In the genomic region with DNA sequence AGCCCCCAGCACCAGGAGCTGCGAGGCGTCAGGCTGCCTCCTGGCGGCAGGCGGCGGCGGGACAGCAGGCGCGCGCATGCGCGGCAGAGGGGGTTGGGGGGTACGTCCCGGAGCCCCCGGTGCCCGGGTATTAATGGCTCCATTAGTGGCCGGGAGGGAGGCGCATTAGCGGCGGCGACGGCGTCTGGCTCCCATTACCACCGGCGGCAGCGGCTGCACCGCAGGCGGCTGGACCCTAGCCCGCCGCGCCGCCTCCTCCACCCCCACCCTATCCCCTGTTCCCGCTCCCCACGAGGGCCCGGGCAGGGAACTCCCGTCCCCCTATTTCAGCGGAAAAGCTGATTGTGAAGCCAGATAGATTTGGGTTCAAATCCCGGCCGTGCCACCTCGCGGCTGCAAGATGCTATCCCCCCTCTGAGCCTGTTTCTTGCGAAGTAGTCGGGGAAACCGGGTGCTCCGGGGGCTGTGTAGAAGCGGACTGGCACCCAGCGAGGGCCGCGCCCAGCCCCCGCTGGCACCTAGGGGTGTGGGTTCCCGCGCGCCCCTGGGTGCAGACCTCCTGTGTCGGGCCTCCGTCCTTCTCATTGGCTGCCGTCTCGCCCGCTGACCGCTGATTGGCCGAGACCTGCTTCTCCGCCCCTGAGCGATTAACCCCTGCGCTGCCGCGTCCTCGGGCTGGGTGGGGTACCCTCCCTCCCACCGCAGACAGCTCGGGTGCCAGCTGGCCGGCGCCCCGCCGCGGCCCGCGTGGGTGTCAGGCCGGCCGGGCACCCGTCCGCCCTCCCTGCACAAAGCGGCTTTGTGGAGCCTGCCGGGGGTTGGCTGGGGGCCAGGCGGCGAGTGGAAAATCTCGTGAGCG, we compare ENCODE assay signal across 8 cellular contexts. TPM values are rescaled to one million over a fixed set of nuclear protein-coding genes. Genes with fewer than 3 reads are reported as not detected.
DNase-seq lines count a peak whose midpoint lies in the region; ATAC-seq and TF ChIP-seq lines count a peak whose summit lies in the region.

No MANE protein-coding gene starts in this region.

- CTCF ChIA-PET in CD8-positive, alpha-beta memory T cell (lab: Charles Lee) = interaction anchor here (0.8 to 5.9 kb wide), 25 partner anchors 9 to 204 kb away, joined by 3 to 72 read pairs (median 4); a partner anchor contains a TSS

- peak overlapping the region; percentile 80 to 98 (median 93) for H3K4me3 Mint-ChIP-seq in CD8-positive, alpha-beta memory T cell

- no peaks in the 10 kb centered on the region for H3K9me3 ChIP-seq in CD8-positive, alpha-beta memory T cell (ENCODE audit: low read length)
- H3K9me3 ChIP-seq in MG63 (no peaks in the 10 kb centered on the region), SJSA1 (replicated peaks) (0 out of 2 replicates have a peak, but pooled peaks cover 2% of the 10 kb centered on the region)

- peaks cover 33 to 46% (median 44%) of the 10 kb centered on the region in 3 donors for H3K4me1 Mint-ChIP-seq in CD8-positive, alpha-beta memory T cell

- peak overlapping the region; percentile 77 for H3K27ac ChIP-seq in CD8-positive, alpha-beta memory T cell (ENCODE audit: low read depth, low read length)
- H3K27ac ChIP-seq in SJSA1 = peak overlapping the region; percentile 60
- peak overlapping the region; percentile 97 for H3K27ac ChIP-seq in temporal lobe (ENCODE audit: low read depth, low read length)

- H3K9me3 Mint-ChIP-seq in CD8-positive, alpha-beta memory T cell = no peaks in the 10 kb centered on the region

- H3K27me3 ChIP-seq in CD8-positive, alpha-beta memory T cell (ENCODE audit: insufficient read depth, low read length, poor library complexity, severe bottlenecking) = no peaks in the 10 kb centered on the region
- H3K27me3 ChIP-seq in MG63 (no peaks in the 10 kb centered on the region), SJSA1 (replicated peaks) (no peaks in the 10 kb centered on the region)

- H3K36me3 ChIP-seq in CD8-positive, alpha-beta memory T cell (ENCODE audit: insufficient read depth, low read length) = no peaks in the 10 kb centered on the region
- H3K36me3 ChIP-seq in MG63 = peaks cover 10% of the 10 kb centered on the region
- peaks cover 30% of the 10 kb centered on the region for H3K36me3 ChIP-seq in SJSA1

- peak in 2 of 3 donors; percentile 41 to 94 for TF ChIP-seq CTCF in omental fat pad (IDR thresholded peaks at IDR 0.05)

- POLR2A ChIA-PET in CD8-positive, alpha-beta memory T cell (lab: Charles Lee) = interaction anchor here (0.7 to 2.5 kb wide), 7 partner anchors 9 to 148 kb away, joined by 3 to 26 read pairs (median 4); a partner anchor contains a TSS

- peaks cover 0 to 5% of the 10 kb centered on the region in 2 donors for H3K27me3 Mint-ChIP-seq in CD8-positive, alpha-beta memory T cell

- peaks cover 61% of the 10 kb centered on the region for H3K4me1 ChIP-seq in CD8-positive, alpha-beta memory T cell (ENCODE audit: insufficient read depth, low read length)
- H3K4me1 ChIP-seq in SJSA1 (replicated peaks) = peaks cover 50% of the 10 kb centered on the region

- H3K4me3 ChIP-seq in CD8-positive, alpha-beta memory T cell (ENCODE audit: low read length) = peak overlapping the region; percentile 70
- H3K4me3 ChIP-seq in MG63 = peak overlapping the region; percentile 67
- H3K4me3 ChIP-seq in SJSA1 = peak overlapping the region; percentile 54

- H3K27ac Mint-ChIP-seq in CD8-positive, alpha-beta memory T cell = peak overlapping the region; percentile 84 to 99 (median 96)

- ATAC-seq in GM21381 (IDR thresholded peaks at IDR 0.05; ENCODE audit: unreplicated experiment) (peak; percentile 31), omental fat pad (ENCODE audit: low FRiP score) (peak; percentile 51)

- peak; percentile 81 to 89 (median 85) for DNase-seq in CD8-positive, alpha-beta memory T cell
- DNase-seq in MG63 (peak; percentile 99), SJSA1 (ENCODE audit: low read depth in 1 of 2, low spot score in 2 of 2) (peak; percentile 89 to 92), globus pallidus (ENCODE audit: low spot score) (peak; percentile 95), omental fat pad (ENCODE audit: low spot score) (peak; percentile 89)
- DNase-seq in activated naive CD4-positive, alpha-beta T cell treated with anti-CD3 and anti-CD28 coated beads, Interleukin-2, amount 50 U/mL, for 16 hours = peak; percentile 88

- peaks cover under 1 to 9% (median 2%) of the 10 kb centered on the region in 3 donors for H3K36me3 Mint-ChIP-seq in CD8-positive, alpha-beta memory T cell

RNA-seq across cellular contexts. Expression of a gene that starts 11.1 kb away (rescaled TPM):
- 10 to 100 TPM; 53.9 to 60.4 TPM for total RNA-seq in CD8-positive, alpha-beta memory T cell
- 2.7 TPM for polyA plus RNA-seq in CD8-positive, alpha-beta memory T cell
- 5.9 and 15.8 TPM in 2 replicates for total RNA-seq in MG63 (2014; rRNA removed; shearing (Covaris generic); ENCODE audit: low replicate concordance)
- total RNA-seq in SJSA1 (2014; rRNA removed; shearing (Covaris generic)) = 13.0 and 21.5 TPM in 2 replicates
- total RNA-seq in omental fat pad (10 to 100 TPM; 15.7 to 26.3 (median 21.0) TPM), temporal lobe (29.7 TPM)

RNA-seq across cellular contexts. Expression of a gene that starts 21.8 kb away (rescaled TPM):
- 1 to 10 TPM in 1 of 2 experiments, under 1 TPM in 1; 0.73 to 1.0 TPM for total RNA-seq in CD8-positive, alpha-beta memory T cell
- 0.64 TPM for polyA plus RNA-seq in CD8-positive, alpha-beta memory T cell
- 0.13 and 0.76 TPM in 2 replicates for total RNA-seq in MG63 (2014; rRNA removed; shearing (Covaris generic); ENCODE audit: low replicate concordance)
- 0.55 and 2.5 TPM in 2 replicates for total RNA-seq in SJSA1 (2014; rRNA removed; shearing (Covaris generic))
- total RNA-seq in omental fat pad (under 1 TPM in 3 of 4 donors, not detected in 1; 0.31 to 0.93 (median 0.72) TPM), temporal lobe (3.0 TPM)

RNA-seq across cellular contexts. Expression of a gene that starts 22.3 kb away (rescaled TPM):
- 10 to 100 TPM; 48.1 to 48.9 TPM for total RNA-seq in CD8-positive, alpha-beta memory T cell
- 36.9 TPM for polyA plus RNA-seq in CD8-positive, alpha-beta memory T cell
- total RNA-seq in MG63 (2014; rRNA removed; shearing (Covaris generic); ENCODE audit: low replicate concordance) = 80.0 and 88.3 TPM in 2 replicates
- 17.9 and 23.0 TPM in 2 replicates for total RNA-seq in SJSA1 (2014; rRNA removed; shearing (Covaris generic))
- total RNA-seq in omental fat pad (10 to 100 TPM in 2 of 4 donors, 1 to 10 TPM in 2; 2.7 to 14.1 (median 8.6) TPM), temporal lobe (178 TPM)

RNA-seq across cellular contexts. Expression of a gene that starts 25.2 kb away (rescaled TPM):
- 10 to 100 TPM; 58.7 to 64.7 TPM for total RNA-seq in CD8-positive, alpha-beta memory T cell
- polyA plus RNA-seq in CD8-positive, alpha-beta memory T cell = 5.1 TPM
- total RNA-seq in MG63 (2014; rRNA removed; shearing (Covaris generic); ENCODE audit: low replicate concordance) = 78.3 and 168 TPM in 2 replicates
- 11.0 and 32.6 TPM in 2 replicates for total RNA-seq in SJSA1 (2014; rRNA removed; shearing (Covaris generic))
- total RNA-seq in omental fat pad (10 to 100 TPM; 21.2 to 52.8 (median 34.8) TPM), temporal lobe (5.7 TPM)

RNA-seq across cellular contexts. Expression of a gene that starts 33.0 kb away (rescaled TPM):
- total RNA-seq in CD8-positive, alpha-beta memory T cell = under 1 TPM in 1 of 2 experiments, not detected in 1; 0.15 TPM
- not detected for polyA plus RNA-seq in CD8-positive, alpha-beta memory T cell
- 0.86 TPM in 1 of 2 replicates, not detected in the other for total RNA-seq in MG63 (2014; rRNA removed; shearing (Covaris generic); ENCODE audit: low replicate concordance)
- not detected in 2 replicates for total RNA-seq in SJSA1 (2014; rRNA removed; shearing (Covaris generic))
- total RNA-seq in omental fat pad (1 to 10 TPM in 1 of 4 donors, under 1 TPM in 1, not detected in 2; 0.24 to 1.9 TPM), temporal lobe (54.6 TPM)

Comparison
In these comparisons a context has a peak if more than half of its experiments do, and no peak if none do; other contexts are left out.
1. Peak in every context shown above with its lines: DNase-seq, ATAC-seq, H3K4me3 ChIP-seq and H3K27ac ChIP-seq.